ENCODE assay signal across 9 cellular contexts in the genomic region with DNA sequence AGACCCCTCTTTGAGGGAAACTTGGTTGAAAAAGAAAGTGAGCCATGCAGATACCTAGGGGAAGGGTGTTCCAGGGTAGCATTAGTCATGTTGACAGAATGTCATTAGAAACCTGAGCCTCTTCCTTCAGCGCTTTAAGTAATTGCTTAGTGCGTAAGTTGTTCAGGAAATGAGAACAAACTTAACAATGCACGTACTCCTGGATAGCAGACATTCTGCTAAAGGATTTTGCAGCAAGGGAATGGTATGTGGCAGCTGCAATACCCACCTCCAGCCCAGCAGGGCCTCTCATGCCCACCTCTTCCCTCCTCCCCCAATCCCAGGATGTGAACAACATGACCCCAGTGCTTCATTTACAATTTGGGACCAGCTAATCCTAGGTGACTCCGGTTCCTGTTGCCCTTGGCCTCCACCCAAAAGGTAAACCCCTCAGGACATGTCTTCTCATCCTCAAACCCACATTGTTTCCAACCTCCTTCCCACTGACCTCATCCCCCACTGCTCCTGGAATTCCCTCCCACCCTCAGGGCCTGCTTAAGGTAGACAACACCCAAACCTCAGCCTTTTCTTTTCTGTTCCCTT.
A peak's percentile ranks its signal among the peaks of the same experiment; 100 is the strongest.
DNase-seq lines count a peak whose midpoint lies in the region; ATAC-seq and TF ChIP-seq lines count a peak whose summit lies in the region.
"Had no signal": no experiment of that assay in that cellular context is flagged by ENCODE, and none has a peak within 500 bp of the region (broad histone marks: within the 10 kb centered on the region; RNA-seq: fewer than 3 reads in every experiment).

No MANE protein-coding gene starts in this region.

- peaks cover 12% of the 10 kb centered on the region; the same call in 1 of the 2 replicates for H3K4me1 ChIP-seq in HUES64 (ENCODE audit: insufficient read depth, low read length)

- in situ Hi-C loops in astrocyte of the cerebellum (cut with HindIII; ENCODE audit: low sequenced_read_pairs): no loop called here

- H3K27ac ChIP-seq in HUES64 (ENCODE audit: low read depth, low read length): peak overlapping the region; percentile 9; the same call in 1 of the 2 replicates

- H3K9ac ChIP-seq in HUES64 (ENCODE audit: low read depth, low read length): no peak overlapping the region

- no peak for ATAC-seq in HG02884 (IDR thresholded peaks at IDR 0.05; ENCODE audit: unreplicated experiment)
- ATAC-seq in GM18498 (IDR thresholded peaks at IDR 0.05; ENCODE audit: unreplicated experiment): no peak

- TF ChIP-seq CTCF in astrocyte of the cerebellum (IDR thresholded peaks at IDR 0.05; ENCODE audit: low read depth, low read length, missing control alignments): no peak

- H3K4me3 ChIP-seq in HUES64 (ENCODE audit: low read length) (no peak overlapping the region), astrocyte of the cerebellum (ENCODE audit: low read depth, low read length) (no peak overlapping the region)

- H3K36me3 ChIP-seq in HUES64 (ENCODE audit: insufficient read depth, low read length): no peaks in the 10 kb centered on the region

- H3K9me3 ChIP-seq in HUES64 (ENCODE audit: insufficient read depth, low read depth, low read length): no peaks in the 10 kb centered on the region

- H3K27me3 ChIP-seq in HUES64 (ENCODE audit: insufficient read depth, low read length): no peaks in the 10 kb centered on the region

- peak; percentile 17 for DNase-seq in DMS 273 (lab: John Stamatoyannopoulos, UW; ENCODE audit: unreplicated experiment)
- peak; percentile 82 for DNase-seq in astrocyte of the cerebellum (ENCODE audit: low read depth)
- peak; percentile 97 for DNase-seq in kidney tubule cell (ENCODE audit: low spot score)
- no peak for DNase-seq in middle frontal gyrus (ENCODE audit: extremely low spot score, low spot score)
- no peak for DNase-seq in NCI-H2196 (lab: John Stamatoyannopoulos, UW; ENCODE audit: unreplicated experiment)
- DNase-seq: NCI-H1694 had no signal

- 76% methylated on average over 4 of the region's 4 CpGs for WGBS in HUES64

Comparison
In these comparisons a context has a peak if more than half of its experiments do, and no peak if none do; other contexts are left out.
1. DNase-seq: peak in DMS 273 (single experiment), astrocyte of the cerebellum (single experiment) and kidney tubule cell (single experiment); none in middle frontal gyrus (single experiment) and NCI-H2196 (single experiment).